2 cellular contexts compared by ENCODE assay signal in the genomic region with DNA sequence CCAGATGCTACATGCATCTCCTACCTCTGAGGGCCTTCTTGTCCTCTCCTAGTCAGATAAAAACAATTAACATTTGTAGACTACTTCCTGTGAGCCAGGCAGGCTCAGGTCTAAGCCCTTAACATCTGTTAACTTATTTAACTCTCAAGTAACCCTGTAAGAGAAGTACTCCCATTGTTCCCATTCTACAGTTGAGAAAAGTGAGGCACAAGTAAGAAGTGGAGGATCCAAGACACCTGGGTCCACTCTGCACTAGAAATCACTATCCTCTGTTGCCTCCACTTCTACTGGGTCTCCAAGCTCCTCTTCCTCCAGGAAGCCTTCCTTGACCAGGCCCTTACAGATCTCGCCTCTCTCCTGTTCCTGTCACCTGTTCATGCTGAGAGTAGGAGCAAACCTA.
TF ChIP-seq lines count a peak whose summit lies in the region.

No MANE protein-coding gene starts in this region.

TF ChIP-seq in GM23338, 12 proteins besides CTCF, POLR2A, EP300 and RAD21 (continued from another document):
- TF ChIP-seq JUNB (IDR thresholded peaks at IDR 0.05; ENCODE audit: unreplicated experiment) (no peak), STAT1 (IDR thresholded peaks at IDR 0.05; ENCODE audit: unreplicated experiment) (no peak), CREB1 (CRISPR knock-in tag; IDR thresholded peaks at IDR 0.05; ENCODE audit: low read depth) (no peak), ZNF331 (CRISPR knock-in tag; IDR thresholded peaks at IDR 0.05; ENCODE audit: low read depth) (no peak)
- TF ChIP-seq, protein P1, sequence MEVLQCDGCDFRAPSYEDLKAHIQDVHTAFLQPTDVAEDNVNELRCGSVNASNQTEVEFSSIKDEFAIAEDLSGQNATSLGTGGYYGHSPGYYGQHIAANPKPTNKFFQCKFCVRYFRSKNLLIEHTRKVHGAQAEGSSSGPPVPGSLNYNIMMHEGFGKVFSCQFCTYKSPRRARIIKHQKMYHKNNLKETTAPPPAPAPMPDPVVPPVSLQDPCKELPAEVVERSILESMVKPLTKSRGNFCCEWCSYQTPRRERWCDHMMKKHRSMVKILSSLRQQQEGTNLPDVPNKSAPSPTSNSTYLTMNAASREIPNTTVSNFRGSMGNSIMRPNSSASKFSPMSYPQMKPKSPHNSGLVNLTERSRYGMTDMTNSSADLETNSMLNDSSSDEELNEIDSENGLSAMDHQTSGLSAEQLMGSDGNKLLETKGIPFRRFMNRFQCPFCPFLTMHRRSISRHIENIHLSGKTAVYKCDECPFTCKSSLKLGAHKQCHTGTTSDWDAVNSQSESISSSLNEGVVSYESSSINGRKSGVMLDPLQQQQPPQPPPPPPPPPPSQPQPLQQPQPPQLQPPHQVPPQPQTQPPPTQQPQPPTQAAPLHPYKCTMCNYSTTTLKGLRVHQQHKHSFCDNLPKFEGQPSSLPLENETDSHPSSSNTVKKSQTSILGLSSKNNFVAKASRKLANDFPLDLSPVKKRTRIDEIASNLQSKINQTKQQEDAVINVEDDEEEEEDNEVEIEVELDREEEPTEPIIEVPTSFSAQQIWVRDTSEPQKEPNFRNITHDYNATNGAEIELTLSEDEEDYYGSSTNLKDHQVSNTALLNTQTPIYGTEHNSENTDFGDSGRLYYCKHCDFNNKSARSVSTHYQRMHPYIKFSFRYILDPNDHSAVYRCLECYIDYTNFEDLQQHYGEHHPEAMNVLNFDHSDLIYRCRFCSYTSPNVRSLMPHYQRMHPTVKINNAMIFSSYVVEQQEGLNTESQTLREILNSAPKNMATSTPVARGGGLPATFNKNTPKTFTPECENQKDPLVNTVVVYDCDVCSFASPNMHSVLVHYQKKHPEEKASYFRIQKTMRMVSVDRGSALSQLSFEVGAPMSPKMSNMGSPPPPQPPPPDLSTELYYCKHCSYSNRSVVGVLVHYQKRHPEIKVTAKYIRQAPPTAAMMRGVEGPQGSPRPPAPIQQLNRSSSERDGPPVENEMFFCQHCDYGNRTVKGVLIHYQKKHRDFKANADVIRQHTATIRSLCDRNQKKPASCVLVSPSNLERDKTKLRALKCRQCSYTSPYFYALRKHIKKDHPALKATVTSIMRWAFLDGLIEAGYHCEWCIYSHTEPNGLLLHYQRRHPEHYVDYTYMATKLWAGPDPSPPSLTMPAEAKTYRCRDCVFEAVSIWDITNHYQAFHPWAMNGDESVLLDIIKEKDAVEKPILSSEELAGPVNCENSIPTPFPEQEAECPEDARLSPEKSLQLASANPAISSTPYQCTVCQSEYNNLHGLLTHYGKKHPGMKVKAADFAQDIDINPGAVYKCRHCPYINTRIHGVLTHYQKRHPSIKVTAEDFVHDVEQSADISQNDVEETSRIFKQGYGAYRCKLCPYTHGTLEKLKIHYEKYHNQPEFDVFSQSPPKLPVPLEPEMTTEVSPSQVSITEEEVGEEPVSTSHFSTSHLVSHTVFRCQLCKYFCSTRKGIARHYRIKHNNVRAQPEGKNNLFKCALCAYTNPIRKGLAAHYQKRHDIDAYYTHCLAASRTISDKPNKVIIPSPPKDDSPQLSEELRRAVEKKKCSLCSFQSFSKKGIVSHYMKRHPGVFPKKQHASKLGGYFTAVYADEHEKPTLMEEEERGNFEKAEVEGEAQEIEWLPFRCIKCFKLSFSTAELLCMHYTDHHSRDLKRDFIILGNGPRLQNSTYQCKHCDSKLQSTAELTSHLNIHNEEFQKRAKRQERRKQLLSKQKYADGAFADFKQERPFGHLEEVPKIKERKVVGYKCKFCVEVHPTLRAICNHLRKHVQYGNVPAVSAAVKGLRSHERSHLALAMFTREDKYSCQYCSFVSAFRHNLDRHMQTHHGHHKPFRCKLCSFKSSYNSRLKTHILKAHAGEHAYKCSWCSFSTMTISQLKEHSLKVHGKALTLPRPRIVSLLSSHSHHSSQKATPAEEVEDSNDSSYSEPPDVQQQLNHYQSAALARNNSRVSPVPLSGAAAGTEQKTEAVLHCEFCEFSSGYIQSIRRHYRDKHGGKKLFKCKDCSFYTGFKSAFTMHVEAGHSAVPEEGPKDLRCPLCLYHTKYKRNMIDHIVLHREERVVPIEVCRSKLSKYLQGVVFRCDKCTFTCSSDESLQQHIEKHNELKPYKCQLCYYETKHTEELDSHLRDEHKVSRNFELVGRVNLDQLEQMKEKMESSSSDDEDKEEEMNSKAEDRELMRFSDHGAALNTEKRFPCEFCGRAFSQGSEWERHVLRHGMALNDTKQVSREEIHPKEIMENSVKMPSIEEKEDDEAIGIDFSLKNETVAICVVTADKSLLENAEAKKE (CRISPR knock-in tag; IDR thresholded peaks at IDR 0.05) = no peak
- TF ChIP-seq, protein P2, sequence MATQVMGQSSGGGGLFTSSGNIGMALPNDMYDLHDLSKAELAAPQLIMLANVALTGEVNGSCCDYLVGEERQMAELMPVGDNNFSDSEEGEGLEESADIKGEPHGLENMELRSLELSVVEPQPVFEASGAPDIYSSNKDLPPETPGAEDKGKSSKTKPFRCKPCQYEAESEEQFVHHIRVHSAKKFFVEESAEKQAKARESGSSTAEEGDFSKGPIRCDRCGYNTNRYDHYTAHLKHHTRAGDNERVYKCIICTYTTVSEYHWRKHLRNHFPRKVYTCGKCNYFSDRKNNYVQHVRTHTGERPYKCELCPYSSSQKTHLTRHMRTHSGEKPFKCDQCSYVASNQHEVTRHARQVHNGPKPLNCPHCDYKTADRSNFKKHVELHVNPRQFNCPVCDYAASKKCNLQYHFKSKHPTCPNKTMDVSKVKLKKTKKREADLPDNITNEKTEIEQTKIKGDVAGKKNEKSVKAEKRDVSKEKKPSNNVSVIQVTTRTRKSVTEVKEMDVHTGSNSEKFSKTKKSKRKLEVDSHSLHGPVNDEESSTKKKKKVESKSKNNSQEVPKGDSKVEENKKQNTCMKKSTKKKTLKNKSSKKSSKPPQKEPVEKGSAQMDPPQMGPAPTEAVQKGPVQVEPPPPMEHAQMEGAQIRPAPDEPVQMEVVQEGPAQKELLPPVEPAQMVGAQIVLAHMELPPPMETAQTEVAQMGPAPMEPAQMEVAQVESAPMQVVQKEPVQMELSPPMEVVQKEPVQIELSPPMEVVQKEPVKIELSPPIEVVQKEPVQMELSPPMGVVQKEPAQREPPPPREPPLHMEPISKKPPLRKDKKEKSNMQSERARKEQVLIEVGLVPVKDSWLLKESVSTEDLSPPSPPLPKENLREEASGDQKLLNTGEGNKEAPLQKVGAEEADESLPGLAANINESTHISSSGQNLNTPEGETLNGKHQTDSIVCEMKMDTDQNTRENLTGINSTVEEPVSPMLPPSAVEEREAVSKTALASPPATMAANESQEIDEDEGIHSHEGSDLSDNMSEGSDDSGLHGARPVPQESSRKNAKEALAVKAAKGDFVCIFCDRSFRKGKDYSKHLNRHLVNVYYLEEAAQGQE (IDR thresholded peaks at IDR 0.05; ENCODE audit: unreplicated experiment) = no peak

TF ChIP-seq in SK-N-SH, 30 proteins besides CTCF, POLR2A, EP300 and RAD21 (continued from another document):
- TF ChIP-seq, protein P3, sequence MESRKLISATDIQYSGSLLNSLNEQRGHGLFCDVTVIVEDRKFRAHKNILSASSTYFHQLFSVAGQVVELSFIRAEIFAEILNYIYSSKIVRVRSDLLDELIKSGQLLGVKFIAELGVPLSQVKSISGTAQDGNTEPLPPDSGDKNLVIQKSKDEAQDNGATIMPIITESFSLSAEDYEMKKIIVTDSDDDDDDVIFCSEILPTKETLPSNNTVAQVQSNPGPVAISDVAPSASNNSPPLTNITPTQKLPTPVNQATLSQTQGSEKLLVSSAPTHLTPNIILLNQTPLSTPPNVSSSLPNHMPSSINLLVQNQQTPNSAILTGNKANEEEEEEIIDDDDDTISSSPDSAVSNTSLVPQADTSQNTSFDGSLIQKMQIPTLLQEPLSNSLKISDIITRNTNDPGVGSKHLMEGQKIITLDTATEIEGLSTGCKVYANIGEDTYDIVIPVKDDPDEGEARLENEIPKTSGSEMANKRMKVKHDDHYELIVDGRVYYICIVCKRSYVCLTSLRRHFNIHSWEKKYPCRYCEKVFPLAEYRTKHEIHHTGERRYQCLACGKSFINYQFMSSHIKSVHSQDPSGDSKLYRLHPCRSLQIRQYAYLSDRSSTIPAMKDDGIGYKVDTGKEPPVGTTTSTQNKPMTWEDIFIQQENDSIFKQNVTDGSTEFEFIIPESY (IDR thresholded peaks at IDR 0.05; ENCODE audit: borderline replicate concordance, low read depth) = no peak
- no peak for TF ChIP-seq ELF1 (IDR thresholded peaks at IDR 0.05)
- TF ChIP-seq MXI1 (IDR thresholded peaks at IDR 0.05; ENCODE audit: low read depth, low read length) = no peak
- TF ChIP-seq RFX5 (IDR thresholded peaks at IDR 0.05; ENCODE audit: low read length) = no peak
- TF ChIP-seq, protein P2 (IDR thresholded peaks at IDR 0.05; ENCODE audit: low read depth, low read length) = no peak
- TF ChIP-seq USF1 (IDR thresholded peaks at IDR 0.05; ENCODE audit: borderline replicate concordance, low read depth) = no peak
- TF ChIP-seq RXRA (IDR thresholded peaks at IDR 0.05; ENCODE audit: borderline replicate concordance, low read depth) = no peak
- no peak for TF ChIP-seq IRF3 (IDR thresholded peaks at IDR 0.05; ENCODE audit: low read depth, low read length)
- TF ChIP-seq YY1 (IDR thresholded peaks at IDR 0.05; ENCODE audit: low read depth) = no peak
- TF ChIP-seq RCOR1 (IDR thresholded peaks at IDR 0.05; ENCODE audit: low read length) = no peak
- no peak for TF ChIP-seq NFIC (IDR thresholded peaks at IDR 0.05; ENCODE audit: borderline replicate concordance)
- TF ChIP-seq SMC3 (IDR thresholded peaks at IDR 0.05; ENCODE audit: low read depth, low read length) = no peak
- no peak for TF ChIP-seq GATA2 (CRISPR knock-in tag; IDR thresholded peaks at IDR 0.05)
- no peak for TF ChIP-seq GABPA (IDR thresholded peaks at IDR 0.05; ENCODE audit: low read depth)
- TF ChIP-seq JUND (IDR thresholded peaks at IDR 0.05) = no peak
- TF ChIP-seq, protein P4, sequence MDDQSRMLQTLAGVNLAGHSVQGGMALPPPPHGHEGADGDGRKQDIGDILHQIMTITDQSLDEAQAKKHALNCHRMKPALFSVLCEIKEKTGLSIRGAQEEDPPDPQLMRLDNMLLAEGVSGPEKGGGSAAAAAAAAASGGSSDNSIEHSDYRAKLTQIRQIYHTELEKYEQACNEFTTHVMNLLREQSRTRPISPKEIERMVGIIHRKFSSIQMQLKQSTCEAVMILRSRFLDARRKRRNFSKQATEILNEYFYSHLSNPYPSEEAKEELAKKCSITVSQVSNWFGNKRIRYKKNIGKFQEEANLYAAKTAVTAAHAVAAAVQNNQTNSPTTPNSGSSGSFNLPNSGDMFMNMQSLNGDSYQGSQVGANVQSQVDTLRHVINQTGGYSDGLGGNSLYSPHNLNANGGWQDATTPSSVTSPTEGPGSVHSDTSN (IDR thresholded peaks at IDR 0.05) = no peak
- TF ChIP-seq, protein P5, sequence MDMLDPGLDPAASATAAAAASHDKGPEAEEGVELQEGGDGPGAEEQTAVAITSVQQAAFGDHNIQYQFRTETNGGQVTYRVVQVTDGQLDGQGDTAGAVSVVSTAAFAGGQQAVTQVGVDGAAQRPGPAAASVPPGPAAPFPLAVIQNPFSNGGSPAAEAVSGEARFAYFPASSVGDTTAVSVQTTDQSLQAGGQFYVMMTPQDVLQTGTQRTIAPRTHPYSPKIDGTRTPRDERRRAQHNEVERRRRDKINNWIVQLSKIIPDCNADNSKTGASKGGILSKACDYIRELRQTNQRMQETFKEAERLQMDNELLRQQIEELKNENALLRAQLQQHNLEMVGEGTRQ (IDR thresholded peaks at IDR 0.05; ENCODE audit: borderline replicate concordance, low read depth, low read length) = no peak
- no peak for TF ChIP-seq TAF1 (IDR thresholded peaks at IDR 0.05; ENCODE audit: borderline replicate concordance, low read depth, low read length)
